Comparison of ENCODE assay signal across 26 cellular contexts in the genomic region with DNA sequence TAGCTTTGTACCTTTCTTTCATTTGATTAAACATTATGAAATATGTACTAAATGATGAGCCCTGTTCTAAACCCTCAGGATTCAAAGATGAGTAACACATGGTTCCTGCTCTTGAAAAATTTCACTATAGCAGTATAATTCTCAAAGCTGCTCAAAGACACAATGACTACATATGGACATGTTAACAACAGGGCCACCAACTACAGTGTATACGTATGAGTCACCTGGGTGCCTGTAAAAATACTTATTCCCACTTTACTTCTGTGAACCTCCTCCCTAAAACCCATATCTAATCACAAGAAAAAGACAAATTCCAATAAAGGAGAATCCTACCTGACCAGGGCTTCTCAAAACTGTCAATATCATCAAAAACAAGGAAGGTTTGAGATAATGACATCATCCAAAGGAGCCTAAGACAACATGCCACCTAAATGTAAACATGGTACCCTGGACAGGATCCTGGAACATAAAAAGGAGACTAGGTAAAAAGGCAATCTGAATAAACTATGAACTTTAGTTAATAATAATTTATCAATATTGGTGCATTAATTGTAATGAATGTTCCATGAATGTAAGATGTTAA.
"Had no signal": no experiment of that assay in that cellular context is flagged by ENCODE, and none has a peak within 500 bp of the region (broad histone marks: within the 10 kb centered on the region; RNA-seq: fewer than 3 reads in every experiment).

No MANE protein-coding gene starts in this region.

- FAIRE-seq: endometrium, kidney had no signal

- H3K36me3 ChIP-seq: esophagus muscularis mucosa, gastroesophageal sphincter, heart left ventricle, ovary, suprapubic skin, transverse colon, upper lobe of right lung, vagina had no signal

- H3K79me2 ChIP-seq: hepatocyte had no signal

- DNase-seq: cortex of kidney; effector memory CD8-positive, alpha-beta T cell; foreskin keratinocyte; heart left ventricle; kidney; natural killer cell; occipital lobe; ovary; posterior cingulate gyrus; psoas muscle; right cardiac atrium; stimulated activated CD4-positive, alpha-beta T cell treated with anti-CD3 and anti-CD28 coated beads, Interleukin-15, amount 100 ng/mL, for 24 hours; stimulated activated CD4-positive, alpha-beta T cell treated with anti-CD3 and anti-CD28 coated beads, Interleukin-2, amount 100 ng/mL, for 48 hours; stimulated activated naive CD4-positive, alpha-beta T cell; stimulated activated naive CD8-positive, alpha-beta T cell treated with anti-CD3 and anti-CD28 coated beads, Interleukin-15, amount 100 ng/mL, for 72 hours; transverse colon; upper lobe of right lung had no signal

- H3K27me3 ChIP-seq: esophagus muscularis mucosa, foreskin keratinocyte, gastroesophageal sphincter, heart left ventricle, hepatocyte, ovary, suprapubic skin, transverse colon, upper lobe of right lung, vagina had no signal

- H3K4me2 ChIP-seq: hepatocyte had no signal

- H2AFZ ChIP-seq: hepatocyte had no signal

- H3K4me1 ChIP-seq: gastroesophageal sphincter, transverse colon, upper lobe of right lung, vagina had no signal

- H3K4me3 ChIP-seq: esophagus muscularis mucosa, gastroesophageal sphincter, heart left ventricle, hepatocyte, lung, ovary, psoas muscle, skin epidermis, suprapubic skin, transverse colon, upper lobe of right lung, vagina had no signal

- ATAC-seq: effector memory CD8-positive, alpha-beta T cell; foreskin keratinocyte; gastroesophageal sphincter; heart left ventricle; left lobe of liver; natural killer cell; psoas muscle; right cardiac atrium; stimulated activated naive CD8-positive, alpha-beta T cell treated with anti-CD3 and anti-CD28 coated beads, Interleukin-15, amount 100 ng/mL, for 72 hours; upper lobe of right lung had no signal

- H3K27ac ChIP-seq: esophagus muscularis mucosa, gastroesophageal sphincter, heart left ventricle, hepatocyte, ovary, psoas muscle, skin epidermis, suprapubic skin, transverse colon, upper lobe of right lung had no signal

- H3K9me3 ChIP-seq: esophagus muscularis mucosa, gastroesophageal sphincter, ovary, psoas muscle, suprapubic skin, transverse colon, upper lobe of right lung, vagina had no signal
